In the genomic region with DNA sequence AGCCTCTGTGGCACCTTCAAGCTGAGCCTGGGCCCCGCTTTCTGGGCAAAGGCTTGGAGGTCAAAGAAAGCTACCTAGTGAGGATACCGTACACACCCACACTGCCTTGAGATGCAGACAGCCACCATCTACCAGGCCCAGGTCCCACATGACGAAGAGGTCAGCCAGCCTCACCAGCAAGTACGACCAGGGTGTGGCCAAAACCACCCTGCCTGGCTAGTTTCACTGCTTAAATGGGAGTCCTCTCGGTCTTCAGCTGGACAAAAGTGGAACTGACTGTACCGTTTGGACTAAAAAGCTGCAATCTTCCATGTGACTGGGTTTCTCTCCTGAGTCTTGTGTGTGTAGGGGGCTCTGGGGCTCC, we compare ENCODE assay signal across 14 cellular contexts. TPM values are rescaled to one million over a fixed set of nuclear protein-coding genes. Genes with fewer than 3 reads are reported as not detected.
DNase-seq lines count a peak whose midpoint lies in the region; ATAC-seq and TF ChIP-seq lines count a peak whose summit lies in the region.
"Had no signal": no experiment of that assay in that cellular context is flagged by ENCODE, and none has a peak within 500 bp of the region (broad histone marks: within the 10 kb centered on the region; RNA-seq: fewer than 3 reads in every experiment).

No MANE protein-coding gene starts in this region.

- DNase-seq in HT-29 (ENCODE audit: low spot score) (peak; percentile 58), coronary artery (ENCODE audit: low spot score) (peak; percentile 79), left colon (no peak), thyroid gland (peak; percentile 64 to 65), DMS79 (lab: John Stamatoyannopoulos, UW) (no peak), NCI-H510A treated with DMSO at 0.1 percent for 48 hours (lab: John Stamatoyannopoulos, UW) (no peak), immature natural killer cell (no peak)
- no peak for DNase-seq in CD8-positive, alpha-beta T cell
- DNase-seq: activated CD8-positive, alpha-beta T cell treated with anti-CD3 and anti-CD28 coated beads, Interleukin-2, amount 10 ng/mL, durations not matched to agents 7 days and 5 days; activated naive CD8-positive, alpha-beta T cell treated with anti-CD3 and anti-CD28 coated beads, Interleukin-2, amount 50 U/mL, for 24 hours; DMS79 treated with DMSO at 0.1 percent for 48 hours; naive thymus-derived CD8-positive, alpha-beta T cell; NCI-H1436 treated with DMSO at 0.1 percent for 48 hours; SIG-M5 had no signal

- H3K27ac Mint-ChIP-seq in CD8-positive, alpha-beta T cell = no peak overlapping the region
- no peak overlapping the region for H3K27ac Mint-ChIP-seq in immature natural killer cell
- H3K27ac Mint-ChIP-seq: activated CD8-positive, alpha-beta T cell treated with anti-CD3 and anti-CD28 coated beads, Interleukin-2, amount 10 ng/mL, durations not matched to agents 7 days and 5 days; activated naive CD8-positive, alpha-beta T cell treated with anti-CD3 and anti-CD28 coated beads, Interleukin-2, amount 50 U/mL, for 24 hours had no signal

- no peaks in the 10 kb centered on the region for H3K27me3 ChIP-seq in thyroid gland
- no peaks in the 10 kb centered on the region for H3K27me3 ChIP-seq in CD8-positive, alpha-beta T cell (ENCODE audit: insufficient read depth, low read length)

- H3K9me3 Mint-ChIP-seq in CD8-positive, alpha-beta T cell = no peaks in the 10 kb centered on the region
- no peaks in the 10 kb centered on the region for H3K9me3 Mint-ChIP-seq in immature natural killer cell
- H3K9me3 Mint-ChIP-seq: activated naive CD8-positive, alpha-beta T cell treated with anti-CD3 and anti-CD28 coated beads, Interleukin-2, amount 50 U/mL, for 24 hours; naive thymus-derived CD8-positive, alpha-beta T cell had no signal

- TF ChIP-seq POLR2A in thyroid gland (IDR thresholded peaks at IDR 0.05) = no peak

- H3K4me1 ChIP-seq in thyroid gland = peaks cover 15 to 20% of the 10 kb centered on the region in 2 donors
- H3K4me1 ChIP-seq in CD8-positive, alpha-beta T cell (ENCODE audit: insufficient read depth, low read length) = peaks cover 4% of the 10 kb centered on the region

- H3K36me3 ChIP-seq in thyroid gland = no peaks in the 10 kb centered on the region
- H3K36me3 ChIP-seq in CD8-positive, alpha-beta T cell (ENCODE audit: insufficient read depth, low read length) = peaks cover 36% of the 10 kb centered on the region

- intact Hi-C loops in left colon (cut with DNase I, micrococcal nuclease) (no loop called here), thyroid gland (cut with DNase I) (no loop called here)
- intact Hi-C loops in CD8-positive, alpha-beta T cell (cut with DNase I, micrococcal nuclease) = no loop called here

- H3K4me1 Mint-ChIP-seq in CD8-positive, alpha-beta T cell (ENCODE audit: low read depth) = peaks cover 11% of the 10 kb centered on the region
- H3K4me1 Mint-ChIP-seq in immature natural killer cell = peaks cover 6% of the 10 kb centered on the region in 2 donors
- H3K4me1 Mint-ChIP-seq: activated naive CD8-positive, alpha-beta T cell treated with anti-CD3 and anti-CD28 coated beads, Interleukin-2, amount 50 U/mL, for 24 hours had no signal

- no peaks in the 10 kb centered on the region for H3K27me3 Mint-ChIP-seq in CD8-positive, alpha-beta T cell (ENCODE audit: low read depth)
- H3K27me3 Mint-ChIP-seq in immature natural killer cell (ENCODE audit: low read depth in 3 of 3) = peaks cover 4 to 22% (median 21%) of the 10 kb centered on the region in 3 donors
- H3K27me3 Mint-ChIP-seq: activated naive CD8-positive, alpha-beta T cell treated with anti-CD3 and anti-CD28 coated beads, Interleukin-2, amount 50 U/mL, for 24 hours; naive thymus-derived CD8-positive, alpha-beta T cell had no signal

- CTCF ChIA-PET in CD8-positive, alpha-beta T cell (lab: Charles Lee) = interaction anchor here (0.9 to 3.6 kb wide), 2 partner anchors 10 to 34 kb away, joined by 3 to 22 read pairs; no protein-coding TSS in a partner anchor

- POLR2A ChIA-PET in CD8-positive, alpha-beta T cell (lab: Charles Lee) = no interaction called here

- H3K4me3 ChIP-seq in coronary artery (no peak overlapping the region), thyroid gland (replicated peaks in 1 of 3) (no peak overlapping the region)
- H3K4me3 ChIP-seq in CD8-positive, alpha-beta T cell (ENCODE audit: low read depth, low read length) = no peak overlapping the region

- 61 to 63% methylated on average over 4 to 6 of the region's 6 CpGs for WGBS in thyroid gland, 2 donors

- H3K27ac ChIP-seq in coronary artery (peak overlapping the region; percentile 74 to 88), thyroid gland (peak overlapping the region; percentile 34 to 81 (median 59))
- H3K27ac ChIP-seq in CD8-positive, alpha-beta T cell (ENCODE audit: low read depth, low read length) = no peak overlapping the region

- H3K36me3 Mint-ChIP-seq in CD8-positive, alpha-beta T cell = peaks cover 64% of the 10 kb centered on the region
- peaks cover 0 to 8% (median 4%) of the 10 kb centered on the region in 3 donors for H3K36me3 Mint-ChIP-seq in immature natural killer cell

- TF ChIP-seq CTCF in coronary artery (IDR thresholded peaks at IDR 0.05) (no peak), thyroid gland (IDR thresholded peaks at IDR 0.05) (no peak)
- TF ChIP-seq CTCF in CD8-positive, alpha-beta T cell (IDR thresholded peaks at IDR 0.05) = no peak

- peak; percentile 23 for ATAC-seq in left colon
- no peak for ATAC-seq in CD8-positive, alpha-beta T cell
- ATAC-seq: activated CD8-positive, alpha-beta T cell treated with anti-CD3 and anti-CD28 coated beads, Interleukin-2, amount 10 ng/mL, durations not matched to agents 7 days and 5 days; activated naive CD8-positive, alpha-beta T cell treated with anti-CD3 and anti-CD28 coated beads, Interleukin-2, amount 50 U/mL, for 24 hours had no signal

- H3K4me3 Mint-ChIP-seq in CD8-positive, alpha-beta T cell = no peak overlapping the region
- no peak overlapping the region for H3K4me3 Mint-ChIP-seq in immature natural killer cell
- H3K4me3 Mint-ChIP-seq: activated CD8-positive, alpha-beta T cell treated with anti-CD3 and anti-CD28 coated beads, Interleukin-2, amount 10 ng/mL, durations not matched to agents 7 days and 5 days; activated naive CD8-positive, alpha-beta T cell treated with anti-CD3 and anti-CD28 coated beads, Interleukin-2, amount 50 U/mL, for 24 hours had no signal

- no peaks in the 10 kb centered on the region for H3K9me3 ChIP-seq in thyroid gland
- H3K9me3 ChIP-seq in CD8-positive, alpha-beta T cell (ENCODE audit: low read length) = no peaks in the 10 kb centered on the region

RNA-seq across cellular contexts. Expression of a gene that starts 21.6 kb away (rescaled TPM):
- total RNA-seq in HT-29 (2014; rRNA removed; shearing (Covaris generic)) = 1.8 and 2.2 TPM in 2 replicates
- total RNA-seq in left colon (1 to 10 TPM; 2.2 to 4.8 TPM), thyroid gland (10 to 100 TPM; 21.9 to 47.0 (median 28.8) TPM)
- total RNA-seq in CD8-positive, alpha-beta T cell = under 1 TPM; 0.57 to 0.83 TPM
- under 1 TPM in 2 of 3 donors, not detected in 1; 0.07 to 0.20 TPM for polyA plus RNA-seq in immature natural killer cell
- total RNA-seq: activated CD8-positive, alpha-beta T cell treated with anti-CD3 and anti-CD28 coated beads, Interleukin-2, amount 10 ng/mL, durations not matched to agents 7 days and 5 days had no signal

RNA-seq across cellular contexts. Expression of a gene that starts 23.2 kb away (rescaled TPM):
- total RNA-seq in HT-29 (2014; rRNA removed; shearing (Covaris generic)) = 36.8 and 48.6 TPM in 2 replicates
- total RNA-seq in left colon (10 to 100 TPM; 43.9 to 48.0 TPM), thyroid gland (10 to 100 TPM; 17.9 to 53.7 (median 29.7) TPM)
- total RNA-seq in CD8-positive, alpha-beta T cell = 100 to 1,000 TPM; 950 to 991 TPM
- 100 to 1,000 TPM in 1 of 3 donors, 10 to 100 TPM in 2; 37.6 to 112 (median 37.8) TPM for polyA plus RNA-seq in immature natural killer cell

RNA-seq across cellular contexts. Expression of a gene that starts 32.4 kb away (rescaled TPM):
- 82.4 and 86.9 TPM in 2 replicates for total RNA-seq in HT-29 (2014; rRNA removed; shearing (Covaris generic))
- total RNA-seq in left colon (10 to 100 TPM; 43.6 to 56.7 TPM), thyroid gland (10 to 100 TPM; 41.0 to 61.0 (median 51.0) TPM)
- 10 to 100 TPM; 13.8 to 17.4 TPM for total RNA-seq in CD8-positive, alpha-beta T cell
- polyA plus RNA-seq in immature natural killer cell = 10 to 100 TPM; 32.7 to 42.4 (median 38.7) TPM

RNA-seq across cellular contexts. Expression of a gene that starts 42.1 kb away (rescaled TPM):
- 159 and 165 TPM in 2 replicates for total RNA-seq in HT-29 (2014; rRNA removed; shearing (Covaris generic))
- total RNA-seq in left colon (10 to 100 TPM; 26.9 to 31.8 TPM), thyroid gland (10 to 100 TPM in 3 of 4 donors, 1 to 10 TPM in 1; 5.6 to 60.2 (median 27.3) TPM)
- 10 to 100 TPM; 30.9 to 31.4 TPM for total RNA-seq in CD8-positive, alpha-beta T cell
- 10 to 100 TPM; 32.9 to 61.6 (median 36.3) TPM for polyA plus RNA-seq in immature natural killer cell

Comparison
In these comparisons a context has a peak if more than half of its experiments do, and no peak if none do; other contexts are left out.
1. DNase-seq: peak in HT-29 (single experiment), coronary artery (single experiment) and thyroid gland (2 of 2); none in left colon (0 of 2), DMS79 (single experiment), CD8-positive, alpha-beta T cell (0 of 7), NCI-H510A treated with DMSO at 0.1 percent for 48 hours (single experiment) and immature natural killer cell (0 of 3).
2. RNA of a gene that starts 23.2 kb away (total RNA-seq): 950 to 991 TPM in CD8-positive, alpha-beta T cell; 36.8 to 48.6 TPM in HT-29, 43.9 to 48.0 TPM in left colon and 17.9 to 53.7 TPM in thyroid gland; every median in the first group is over 10 times any median in the second.